ENCODE assay signal across 31 cellular contexts in genomic region chr2:144474017-144474416, GRCh38.
"Had no signal": no experiment of that assay in that cellular context is flagged by ENCODE, and none has a peak within 500 bp of the region (broad histone marks: within the 10 kb centered on the region; RNA-seq: fewer than 3 reads in every experiment).

No MANE protein-coding gene starts in this region.

- H2AFZ ChIP-seq: parathyroid adenoma had no signal

- H3K79me2 ChIP-seq: parathyroid adenoma had no signal

- H3K36me3 ChIP-seq: gastrocnemius medialis, thoracic aorta, vagina had no signal

- H3K27me3 Mint-ChIP-seq: activated CD4-positive, alpha-beta T cell treated with anti-CD3 and anti-CD28 coated beads for 36 hours; activated CD8-positive, alpha-beta memory T cell treated with anti-CD3 and anti-CD28 coated beads, Interleukin-2, amount 10 ng/mL, durations not matched to agents 7 days and 5 days; effector memory CD8-positive, alpha-beta T cell; naive B cell had no signal

- DNase-seq: activated CD4-positive, alpha-beta T cell treated with anti-CD3 and anti-CD28 coated beads for 36 hours; activated CD4-positive, CD25-positive, alpha-beta regulatory T cell; activated CD8-positive, alpha-beta memory T cell treated with anti-CD3 and anti-CD28 coated beads, Interleukin-2, amount 10 ng/mL, durations not matched to agents 7 days and 5 days; activated CD8-positive, alpha-beta T cell treated with anti-CD3 and anti-CD28 coated beads, Interleukin-2, amount 10 ng/mL, durations not matched to agents 7 days and 5 days; activated naive CD4-positive, alpha-beta T cell; activated T-cell treated with anti-CD3 and anti-CD28 coated beads, Interleukin-2, amount 50 U/mL, for 48 hours; anterior cingulate cortex; cerebellar nuclear complex; effector memory CD8-positive, alpha-beta T cell; erythroblast; gastrocnemius medialis; glutamatergic neuron; hippocampal formation; kidney; naive B cell; occipital lobe; psoas muscle; spleen; stimulated activated naive CD4-positive, alpha-beta T cell treated with Interleukin-2 at 50 U/mL for 16 hours; T-helper 1 cell had no signal

- H3K27ac Mint-ChIP-seq: activated CD4-positive, alpha-beta T cell treated with anti-CD3 and anti-CD28 coated beads for 36 hours; activated CD8-positive, alpha-beta memory T cell treated with anti-CD3 and anti-CD28 coated beads, Interleukin-2, amount 10 ng/mL, durations not matched to agents 7 days and 5 days; activated CD8-positive, alpha-beta T cell treated with anti-CD3 and anti-CD28 coated beads, Interleukin-2, amount 10 ng/mL, durations not matched to agents 7 days and 5 days; activated naive CD4-positive, alpha-beta T cell treated with anti-CD3 and anti-CD28 coated beads, Interleukin-2, amount 50 U/mL, for 72 hours; effector memory CD8-positive, alpha-beta T cell; mesothelial cell of epicardium; T-helper 2 cell treated with Interferon-gamma antibody and Interleukin-4, amounts not matched to agents 5 μg/mL and 100 μg/mL, for 36 hours; type B pancreatic cell had no signal

- H3K9ac ChIP-seq: parathyroid adenoma had no signal

- H3K36me3 Mint-ChIP-seq: activated naive CD4-positive, alpha-beta T cell treated with anti-CD3 and anti-CD28 coated beads, Interleukin-2, amount 50 U/mL, for 72 hours; mesothelial cell of epicardium had no signal

- H3K4me1 ChIP-seq: parathyroid adenoma had no signal

- H3K4me3 Mint-ChIP-seq: activated CD4-positive, alpha-beta T cell treated with anti-CD3 and anti-CD28 coated beads for 36 hours; activated CD8-positive, alpha-beta memory T cell treated with anti-CD3 and anti-CD28 coated beads, Interleukin-2, amount 10 ng/mL, durations not matched to agents 7 days and 5 days; activated CD8-positive, alpha-beta T cell treated with anti-CD3 and anti-CD28 coated beads, Interleukin-2, amount 10 ng/mL, durations not matched to agents 7 days and 5 days; effector memory CD8-positive, alpha-beta T cell; mesothelial cell of epicardium; naive B cell; neural crest cell; T-helper 2 cell treated with Interferon-gamma antibody and Interleukin-4, amounts not matched to agents 5 μg/mL and 100 μg/mL, for 36 hours; type B pancreatic cell had no signal

- H3K4me3 ChIP-seq: coronary artery, gastrocnemius medialis, lung, psoas muscle, spleen, thoracic aorta, vagina had no signal

- H3K27ac ChIP-seq: gastrocnemius medialis, parathyroid adenoma, psoas muscle, thoracic aorta, vagina had no signal

- H3K27me3 ChIP-seq: gastrocnemius medialis, spleen, vagina had no signal

- ATAC-seq: activated CD4-positive, alpha-beta T cell treated with anti-CD3 and anti-CD28 coated beads for 36 hours; activated CD8-positive, alpha-beta memory T cell treated with anti-CD3 and anti-CD28 coated beads, Interleukin-2, amount 10 ng/mL, durations not matched to agents 7 days and 5 days; activated CD8-positive, alpha-beta T cell treated with anti-CD3 and anti-CD28 coated beads, Interleukin-2, amount 10 ng/mL, durations not matched to agents 7 days and 5 days; activated naive CD4-positive, alpha-beta T cell treated with anti-CD3 and anti-CD28 coated beads, Interleukin-2, amount 50 U/mL, for 72 hours; effector memory CD8-positive, alpha-beta T cell; gastrocnemius medialis; psoas muscle had no signal

- H3K9me3 Mint-ChIP-seq: activated naive CD4-positive, alpha-beta T cell treated with anti-CD3 and anti-CD28 coated beads, Interleukin-2, amount 50 U/mL, for 72 hours; effector memory CD8-positive, alpha-beta T cell; mesothelial cell of epicardium; naive B cell; neural crest cell; T-helper 2 cell treated with Interferon-gamma antibody and Interleukin-4, amounts not matched to agents 5 μg/mL and 100 μg/mL, for 36 hours; type B pancreatic cell had no signal

- H3K9me3 ChIP-seq: gastrocnemius medialis, psoas muscle, spleen, thoracic aorta, vagina had no signal

- FAIRE-seq: bronchial epithelial cell, kidney had no signal
